Comparison of ENCODE assay signal across 15 cellular contexts in genomic region chr10:56212951-56213350, GRCh38.
DNase-seq lines count a peak whose midpoint lies in the region; ATAC-seq and TF ChIP-seq lines count a peak whose summit lies in the region.
"Had no signal": no experiment of that assay in that cellular context is flagged by ENCODE, and none has a peak within 500 bp of the region (broad histone marks: within the 10 kb centered on the region; RNA-seq: fewer than 3 reads in every experiment).

No MANE protein-coding gene starts in this region.

- no peaks in the 10 kb centered on the region for H3K27me3 Mint-ChIP-seq in activated naive CD4-positive, alpha-beta T cell treated with anti-CD3 and anti-CD28 coated beads, Interleukin-2, amount 10 ng/mL, durations not matched to agents 7 days and 5 days
- no peaks in the 10 kb centered on the region for H3K27me3 Mint-ChIP-seq in GM23338 (ENCODE audit: insufficient read depth, low read depth, poor library complexity)
- H3K27me3 Mint-ChIP-seq: CD4-positive, alpha-beta memory T cell had no signal

- ATAC-seq in Right ventricle myocardium inferior (no peak), lower lobe of right lung (no peak), left colon (no peak), GM23338 (no peak)

- no peaks in the 10 kb centered on the region for H3F3A ChIP-seq in GM23338 (replicated peaks; ENCODE audit: low read depth)

- H2BK120ac ChIP-seq in trophoblast cell (ENCODE audit: insufficient read depth, low read length, poor library complexity) = no peak overlapping the region

- H3K79me2 ChIP-seq in trophoblast cell (ENCODE audit: control insufficient read depth, insufficient read depth, low read length, poor library complexity) (no peaks in the 10 kb centered on the region), GM23338 (replicated peaks; ENCODE audit: insufficient read depth) (no peaks in the 10 kb centered on the region)

- no peaks in the 10 kb centered on the region for H3K79me1 ChIP-seq in trophoblast cell (ENCODE audit: low read length)

- H3K4me3 ChIP-seq in right atrium auricular region (no peak overlapping the region), lower lobe of right lung (no peak overlapping the region), trophoblast cell (ENCODE audit: low read depth, low read length) (peak overlapping the region; percentile 18), GM23338 (no peak overlapping the region)
- H3K4me3 ChIP-seq: BLaER1 had no signal

- CTCF ChIA-PET in activated naive CD4-positive, alpha-beta T cell treated with anti-CD3 and anti-CD28 coated beads, Interleukin-2, amount 10 ng/mL, durations not matched to agents 7 days and 5 days (lab: Charles Lee) = no interaction called here

- no peak overlapping the region for H4K12ac ChIP-seq in trophoblast cell (ENCODE audit: low read depth, low read length)

- no peak overlapping the region for H4K8ac ChIP-seq in trophoblast cell (ENCODE audit: low read depth, low read length)

- H3K27ac ChIP-seq in right atrium auricular region = no peak overlapping the region
- no peak overlapping the region for H3K27ac ChIP-seq in lower lobe of right lung
- H3K27ac ChIP-seq in trophoblast cell (ENCODE audit: low read depth, low read length) = no peak overlapping the region
- no peak overlapping the region for H3K27ac ChIP-seq in GM23338 (ENCODE audit: low read depth)
- H3K27ac ChIP-seq: BLaER1, HL-60 had no signal

- no peak overlapping the region for H3K14ac ChIP-seq in trophoblast cell (ENCODE audit: low read length)

- no peaks in the 10 kb centered on the region for H4K20me1 ChIP-seq in GM23338 (replicated peaks; ENCODE audit: insufficient read depth)
- H4K20me1 ChIP-seq: BLaER1 had no signal

- no peak overlapping the region for H3K27ac Mint-ChIP-seq in activated naive CD4-positive, alpha-beta T cell treated with anti-CD3 and anti-CD28 coated beads, Interleukin-2, amount 10 ng/mL, durations not matched to agents 7 days and 5 days
- no peak overlapping the region for H3K27ac Mint-ChIP-seq in GM23338
- H3K27ac Mint-ChIP-seq: CD14-positive monocyte; CD4-positive, alpha-beta memory T cell had no signal

- no peak overlapping the region for H3K9ac ChIP-seq in trophoblast cell (ENCODE audit: low read length)
- H3K9ac ChIP-seq: BLaER1 had no signal

- no peak overlapping the region for H3K4me2 ChIP-seq in trophoblast cell (ENCODE audit: low read length)
- H3K4me2 ChIP-seq in GM23338 = no peak overlapping the region
- H3K4me2 ChIP-seq: BLaER1 had no signal

- H3K9me3 ChIP-seq in right atrium auricular region (no peaks in the 10 kb centered on the region), lower lobe of right lung (no peaks in the 10 kb centered on the region), trophoblast cell (ENCODE audit: insufficient read depth, low read depth, low read length) (peaks cover 4% of the 10 kb centered on the region)
- H3K9me3 ChIP-seq: BLaER1 had no signal

- H2BK5ac ChIP-seq in trophoblast cell (ENCODE audit: low read depth, low read length, poor library complexity) = no peak overlapping the region

- H3K36me3 ChIP-seq in right atrium auricular region (no peaks in the 10 kb centered on the region), lower lobe of right lung (no peaks in the 10 kb centered on the region), trophoblast cell (ENCODE audit: control insufficient read depth in 1 of 2, insufficient read depth in 2 of 2, low read length in 2 of 2) (no peaks in the 10 kb centered on the region), GM23338 (ENCODE audit: insufficient read depth) (no peaks in the 10 kb centered on the region)
- H3K36me3 ChIP-seq: BLaER1 had no signal

- no peak for TF ChIP-seq CTCF in right atrium auricular region (IDR thresholded peaks at IDR 0.05)
- TF ChIP-seq CTCF in lower lobe of right lung (IDR thresholded peaks at IDR 0.05) = no peak
- TF ChIP-seq CTCF in GM23338 (conservative IDR thresholded peaks at IDR 0.05; ENCODE audit: low read depth in 2 of 2) = no peak

- H3K36me3 Mint-ChIP-seq in activated naive CD4-positive, alpha-beta T cell treated with anti-CD3 and anti-CD28 coated beads, Interleukin-2, amount 10 ng/mL, durations not matched to agents 7 days and 5 days = no peaks in the 10 kb centered on the region
- H3K36me3 Mint-ChIP-seq in GM23338 (ENCODE audit: low read depth) = no peaks in the 10 kb centered on the region
- H3K36me3 Mint-ChIP-seq: CD14-positive monocyte; CD4-positive, alpha-beta memory T cell had no signal

- H4K91ac ChIP-seq in trophoblast cell (ENCODE audit: low read depth, low read length) = no peak overlapping the region

- no peak overlapping the region for H2BK12ac ChIP-seq in trophoblast cell (ENCODE audit: low read length)

- H3K27me3 ChIP-seq in right atrium auricular region (no peaks in the 10 kb centered on the region), lower lobe of right lung (ENCODE audit: low read depth) (no peaks in the 10 kb centered on the region), trophoblast cell (ENCODE audit: insufficient read depth, low read length) (no peaks in the 10 kb centered on the region), GM23338 (ENCODE audit: insufficient read depth) (no peaks in the 10 kb centered on the region)
- H3K27me3 ChIP-seq: BLaER1 had no signal

- DNase-seq in Right ventricle myocardium inferior (ENCODE audit: missing footprints) (peak; percentile 20), right atrium auricular region (ENCODE audit: low spot score) (no peak), lower lobe of right lung (peak; percentile 24), trophoblast cell (no peak), left colon (no peak), GM23338 (ENCODE audit: low spot score) (no peak)
- no peak for DNase-seq in activated naive CD4-positive, alpha-beta T cell treated with anti-CD3 and anti-CD28 coated beads, Interleukin-2, amount 10 ng/mL, durations not matched to agents 7 days and 5 days
- DNase-seq: 8988T; CD4-positive, alpha-beta memory T cell; DMS79 treated with DMSO at 0.1 percent for 48 hours; GF-D8; HCEC 1CT had no signal

- H2AFZ ChIP-seq in trophoblast cell (ENCODE audit: insufficient read depth, low read length, poor library complexity) = no peak overlapping the region
- H2AFZ ChIP-seq in GM23338 = no peak overlapping the region

- peak overlapping the region; percentile 11 for H3K23ac ChIP-seq in trophoblast cell (ENCODE audit: low read length)

- WGBS in trophoblast cell (ENCODE audit: extremely low coverage, insufficient coverage, insufficient read length) = no CpG with 5 or more reads among the region's 6 CpGs

- no peaks in the 10 kb centered on the region for H3K9me2 ChIP-seq in GM23338 (ENCODE audit: insufficient read depth)

- peaks cover 19% of the 10 kb centered on the region for H3K9me3 Mint-ChIP-seq in activated naive CD4-positive, alpha-beta T cell treated with anti-CD3 and anti-CD28 coated beads, Interleukin-2, amount 10 ng/mL, durations not matched to agents 7 days and 5 days
- no peaks in the 10 kb centered on the region for H3K9me3 Mint-ChIP-seq in GM23338

- intact Hi-C loops in Right ventricle myocardium inferior (cut with DNase I) = no loop called here
- intact Hi-C loops in lower lobe of right lung (cut with DNase I) = no loop called here
- intact Hi-C loops in left colon (cut with DNase I, micrococcal nuclease) = no loop called here

- no peaks in the 10 kb centered on the region for H3K4me1 Mint-ChIP-seq in activated naive CD4-positive, alpha-beta T cell treated with anti-CD3 and anti-CD28 coated beads, Interleukin-2, amount 10 ng/mL, durations not matched to agents 7 days and 5 days
- H3K4me1 Mint-ChIP-seq in GM23338 = no peaks in the 10 kb centered on the region
- H3K4me1 Mint-ChIP-seq: CD14-positive monocyte; CD4-positive, alpha-beta memory T cell had no signal

- H2AK5ac ChIP-seq in trophoblast cell (ENCODE audit: low read length) = no peak overlapping the region

- no peak overlapping the region for H3K4ac ChIP-seq in trophoblast cell (ENCODE audit: low read depth, low read length)

- no peaks in the 10 kb centered on the region for H3K4me1 ChIP-seq in right atrium auricular region
- no peaks in the 10 kb centered on the region for H3K4me1 ChIP-seq in lower lobe of right lung
- no peaks in the 10 kb centered on the region for H3K4me1 ChIP-seq in trophoblast cell (ENCODE audit: control insufficient read depth in 1 of 2, insufficient read depth in 2 of 2, low read length in 2 of 2)
- no peaks in the 10 kb centered on the region for H3K4me1 ChIP-seq in GM23338 (ENCODE audit: insufficient read depth)
- H3K4me1 ChIP-seq: BLaER1 had no signal

- H3K4me3 Mint-ChIP-seq in activated naive CD4-positive, alpha-beta T cell treated with anti-CD3 and anti-CD28 coated beads, Interleukin-2, amount 10 ng/mL, durations not matched to agents 7 days and 5 days = no peak overlapping the region
- no peak overlapping the region for H3K4me3 Mint-ChIP-seq in GM23338
- H3K4me3 Mint-ChIP-seq: CD14-positive monocyte had no signal

- H3K18ac ChIP-seq in trophoblast cell (ENCODE audit: low read length) = no peak overlapping the region

TF ChIP-seq in GM23338, 12 proteins besides CTCF, POLR2A, EP300 and RAD21 (continues in another document):
- TF ChIP-seq ETS1 (IDR thresholded peaks at IDR 0.05) (no peak), EZH2 (IDR thresholded peaks at IDR 0.05; ENCODE audit: low read depth, unreplicated experiment) (no peak)

Comparison
In these comparisons a context has a peak if more than half of its experiments do, and no peak if none do; other contexts are left out.
1. DNase-seq: peak in Right ventricle myocardium inferior (single experiment) and lower lobe of right lung (single experiment); none in right atrium auricular region (single experiment), trophoblast cell (0 of 2), left colon (0 of 2), activated naive CD4-positive, alpha-beta T cell treated with anti-CD3 and anti-CD28 coated beads, Interleukin-2, amount 10 ng/mL, durations not matched to agents 7 days and 5 days (single experiment) and GM23338 (single experiment).